Comparison of ENCODE assay signal across 9 cellular contexts in the genomic region with DNA sequence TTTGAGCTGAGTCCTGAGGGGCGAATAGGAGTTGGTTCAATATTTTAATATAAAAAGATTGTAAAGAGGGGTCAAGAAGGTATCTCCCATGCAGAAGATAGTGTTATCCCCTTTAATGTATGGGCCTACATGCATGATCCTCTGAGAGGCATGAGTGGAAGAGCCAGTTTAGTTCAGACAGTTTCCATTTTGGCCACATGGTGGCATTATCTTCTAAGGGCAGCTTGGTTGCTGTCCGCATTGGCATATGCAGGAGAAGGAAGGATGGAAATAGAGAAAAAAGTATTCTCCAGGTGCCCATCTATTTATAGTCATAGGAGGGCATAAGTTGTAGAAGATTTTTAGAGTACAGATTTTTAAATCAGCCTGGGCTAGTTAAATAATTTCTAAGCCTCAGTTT. TPM values are rescaled to one million over a fixed set of nuclear protein-coding genes. Genes with fewer than 3 reads are reported as not detected.
A peak's percentile ranks its signal among the peaks of the same experiment; 100 is the strongest.
DNase-seq lines count a peak whose midpoint lies in the region; ATAC-seq and TF ChIP-seq lines count a peak whose summit lies in the region.
"Had no signal": no experiment of that assay in that cellular context is flagged by ENCODE, and none has a peak within 500 bp of the region (broad histone marks: within the 10 kb centered on the region; RNA-seq: fewer than 3 reads in every experiment).

No MANE protein-coding gene starts in this region.

- DNase-seq in DMS53 (lab: John Stamatoyannopoulos, UW) (peak; percentile 82), HFFc6 (no peak), lower lobe of right lung (no peak), SIG-M5 (lab: John Stamatoyannopoulos, UW) (no peak), anterior cingulate cortex (lab: John Stamatoyannopoulos, UW) (no peak), MG63 (no peak), head of caudate nucleus (no peak)
- DNase-seq: NCI-H510A treated with DMSO at 0.1 percent for 48 hours had no signal

- peaks cover 7% of the 10 kb centered on the region for H3K27me3 Mint-ChIP-seq in HFFc6 (ENCODE audit: insufficient read depth)

- no peak overlapping the region for H3K27ac ChIP-seq in lower lobe of right lung

- peaks cover 31% of the 10 kb centered on the region for H3K4me1 ChIP-seq in lower lobe of right lung

- peaks cover 17% of the 10 kb centered on the region for H3K9me3 Mint-ChIP-seq in HFFc6

- H3K27me3 ChIP-seq in lower lobe of right lung (ENCODE audit: low read depth) (no peaks in the 10 kb centered on the region), MG63 (no peaks in the 10 kb centered on the region)

- H3K4me1 Mint-ChIP-seq in HFFc6 (ENCODE audit: low read depth), result peaks cover 85% of the 10 kb centered on the region

- peak overlapping the region; percentile 95 for H3K27ac Mint-ChIP-seq in HFFc6

- H3K4me3 Mint-ChIP-seq in HFFc6, result no peak overlapping the region

- ATAC-seq in lower lobe of right lung, result no peak

- intact Hi-C loops in lower lobe of right lung (cut with DNase I), result no loop called here
- intact Hi-C loops in head of caudate nucleus (cut with DNase I), result loop anchor here (5.0 kb wide), 1 partner anchor 120 kb away; no protein-coding TSS in a partner anchor

- H3K36me3 Mint-ChIP-seq in HFFc6 (ENCODE audit: low read depth), result peaks cover 59% of the 10 kb centered on the region

- peaks cover 5% of the 10 kb centered on the region for H3K9me3 ChIP-seq in lower lobe of right lung
- peaks cover 10% of the 10 kb centered on the region for H3K9me3 ChIP-seq in MG63

- H3K4me3 ChIP-seq in WI38 (ENCODE audit: low read depth, low read length), result no peak overlapping the region
- no peak overlapping the region for H3K4me3 ChIP-seq in lower lobe of right lung
- H3K4me3 ChIP-seq in MG63, result no peak overlapping the region

- H3K36me3 ChIP-seq in lower lobe of right lung, result no peaks in the 10 kb centered on the region
- peaks cover 55% of the 10 kb centered on the region for H3K36me3 ChIP-seq in MG63

- TF ChIP-seq CTCF in HFFc6 (IDR thresholded peaks at IDR 0.05) (peak; percentile 78), WI38 (IDR thresholded peaks at IDR 0.05; ENCODE audit: low read depth, low read length) (peak; percentile 41; the same call in 1 of the 2 replicates), lower lobe of right lung (IDR thresholded peaks at IDR 0.05) (peak; percentile 45)

RNA-seq across cellular contexts. Expression of a gene that starts 5.4 kb away (rescaled TPM):
- total RNA-seq in HFFc6 (2021; fragmentation: NEBNext Ultra II Directional; extraction: Animal tissue kit (Norgen Biotek cat#: 25700)), result 10 to 100 TPM; 33.8 to 53.7 (median 41.0) TPM
- 30.6 TPM for total RNA-seq in lower lobe of right lung
- 6.0 and 8.7 TPM in 2 replicates for total RNA-seq in MG63 (2014; rRNA removed; shearing (Covaris generic); ENCODE audit: low replicate concordance)
